In genomic region chr19:16661480-16662034, GRCh38 we compare ENCODE assay signal across 7 cellular contexts. TPM values are rescaled to one million over a fixed set of nuclear protein-coding genes. Genes with fewer than 3 reads are reported as not detected.
DNase-seq lines count a peak whose midpoint lies in the region; TF ChIP-seq lines count a peak whose summit lies in the region.

No MANE protein-coding gene starts in this region.

- DNase-seq in GM19238 (ENCODE audit: insufficient read length, low spot score) (peak; percentile 44), cerebellar cortex (ENCODE audit: low spot score) (peak; percentile 17), stomach (peak; percentile 33), NCI-H2196 treated with DMSO at 0.1 percent for 48 hours (lab: John Stamatoyannopoulos, UW; ENCODE audit: unreplicated experiment) (no peak), NCI-H2227 treated with DMSO at 0.1 percent for 48 hours (lab: John Stamatoyannopoulos, UW) (no peak)

- H3K4me2 ChIP-seq in OCI-LY3 (ENCODE audit: low read length) = peak overlapping the region; percentile 97

- WGBS in liver = 2% methylated on average over 31 of the region's 31 CpGs
- 1 to 3% (median 2%) methylated on average over 28 to 31 of the region's 31 CpGs for WGBS in stomach, 5 donors

- H3K27me3 ChIP-seq in OCI-LY3 (ENCODE audit: low read depth, low read length) = no peaks in the 10 kb centered on the region
- H3K27me3 ChIP-seq in liver (ENCODE audit: control insufficient read depth in 4 of 4, insufficient read depth in 4 of 4, low read length in 3 of 4) = no peaks in the 10 kb centered on the region
- no peaks in the 10 kb centered on the region for H3K27me3 ChIP-seq in stomach

- H3K27ac ChIP-seq in OCI-LY3 (ENCODE audit: low read length) (no peak overlapping the region), liver (ENCODE audit: low read depth in 1 of 2, low read length in 2 of 2) (peak overlapping the region; percentile 54 to 57), stomach (peak overlapping the region; percentile 85 to 96 (median 93))

- H4K20me1 ChIP-seq in OCI-LY3 (ENCODE audit: insufficient read depth, low read length) = peaks cover 25% of the 10 kb centered on the region

- peak overlapping the region; percentile 69; the same call in 1 of the 2 replicates for H2AFZ ChIP-seq in OCI-LY3 (ENCODE audit: low read depth, low read length)

- intact Hi-C loops in stomach (cut with DNase I; ENCODE audit: low total_unique reads) = no loop called here

- no peak for TF ChIP-seq CTCF in OCI-LY3 (IDR thresholded peaks at IDR 0.05; ENCODE audit: low read depth, low read length)
- no peak for TF ChIP-seq CTCF in liver (IDR thresholded peaks at IDR 0.05; ENCODE audit: low read depth, low read length, missing input control)
- TF ChIP-seq CTCF in stomach (IDR thresholded peaks at IDR 0.05) = no peak

- H3K4me3 ChIP-seq in OCI-LY3 (ENCODE audit: low read length) (peak overlapping the region; percentile 97), liver (ENCODE audit: low read depth in 1 of 3, low read length in 3 of 3) (peak overlapping the region in 2 of 3 donors; percentile 75), stomach (peak overlapping the region; percentile 74 to 89 (median 78))

- H3K9me3 ChIP-seq in OCI-LY3 (ENCODE audit: insufficient read depth, low read length) (no peaks in the 10 kb centered on the region), liver (ENCODE audit: control insufficient read depth in 4 of 4, low read length in 3 of 4) (no peaks in the 10 kb centered on the region), stomach (no peaks in the 10 kb centered on the region)

- H3K36me3 ChIP-seq in OCI-LY3 (replicated peaks; ENCODE audit: low read depth, low read length) = peaks cover 24% of the 10 kb centered on the region
- peaks cover 0 to 10% (median 3%) of the 10 kb centered on the region in 4 donors for H3K36me3 ChIP-seq in liver (ENCODE audit: control insufficient read depth in 4 of 4, insufficient read depth in 3 of 4, low read depth in 1 of 4, low read length in 3 of 4)
- H3K36me3 ChIP-seq in stomach = peaks cover 16 to 23% (median 20%) of the 10 kb centered on the region in 4 donors

- no peak for TF ChIP-seq EP300 in stomach (IDR thresholded peaks at IDR 0.05)

- no peak for TF ChIP-seq POLR2A in stomach (IDR thresholded peaks at IDR 0.05)

- H3K79me2 ChIP-seq in OCI-LY3 (ENCODE audit: low read length) = peaks cover 31% of the 10 kb centered on the region

- no peak for TF ChIP-seq RAD21 in liver (IDR thresholded peaks at IDR 0.05)

- H3K9ac ChIP-seq in OCI-LY3 (ENCODE audit: low read length) (peak overlapping the region; percentile 93), liver (ENCODE audit: low read depth in 1 of 2, low read length in 2 of 2) (peak overlapping the region in 1 of 2 donors; percentile 45)

- H3K4me1 ChIP-seq in OCI-LY3 (ENCODE audit: low read length) = peaks cover 14% of the 10 kb centered on the region
- peaks cover 0 to 34% (median 21%) of the 10 kb centered on the region in 4 donors for H3K4me1 ChIP-seq in liver (ENCODE audit: control insufficient read depth in 4 of 4, insufficient read depth in 4 of 4, low read length in 3 of 4)
- H3K4me1 ChIP-seq in stomach = peaks cover 33 to 74% (median 56%) of the 10 kb centered on the region in 4 donors

TF ChIP-seq in liver, 16 proteins besides CTCF, POLR2A, EP300 and RAD21:
- TF ChIP-seq EGR1 (IDR thresholded peaks at IDR 0.05; ENCODE audit: low read depth in 2 of 2) (no peak), RXRA (IDR thresholded peaks at IDR 0.05) (peak; percentile 66 to 82), NR2F2 (IDR thresholded peaks at IDR 0.05) (peak; percentile 66)
TF ChIP-seq in liver: peak in this region for 2.

RNA-seq across cellular contexts. Expression of gene TMEM38A, which starts 0.6 kb away (rescaled TPM):
- total RNA-seq in liver = 1 to 10 TPM; 3.1 to 3.8 TPM
- polyA plus RNA-seq in liver = 1 to 10 TPM; 4.1 to 6.2 TPM
- 10 to 100 TPM in 2 of 5 donors, 1 to 10 TPM in 2, under 1 TPM in 1; 0.58 to 69.4 (median 8.9) TPM for total RNA-seq in stomach
- polyA plus RNA-seq in stomach = 10 to 100 TPM in 1 of 3 donors, 1 to 10 TPM in 2; 5.2 to 13.6 (median 6.3) TPM

RNA-seq across cellular contexts. Expression of gene SMIM7, which starts 1.6 kb away (rescaled TPM):
- 10 to 100 TPM; 35.2 to 50.1 TPM for total RNA-seq in liver
- polyA plus RNA-seq in liver = 10 to 100 TPM; 43.6 to 81.8 TPM
- 100 to 1,000 TPM in 2 of 5 donors, 10 to 100 TPM in 3; 35.9 to 224 (median 93.4) TPM for total RNA-seq in stomach
- polyA plus RNA-seq in stomach = 100 to 1,000 TPM in 1 of 3 donors, 10 to 100 TPM in 2; 78.3 to 106 (median 83.0) TPM

RNA-seq across cellular contexts. Expression of gene MED26, which starts 33.6 kb away (rescaled TPM):
- total RNA-seq in liver = 1 to 10 TPM; 3.4 to 3.8 TPM
- polyA plus RNA-seq in liver = 1 to 10 TPM; 1.5 to 3.0 TPM
- total RNA-seq in stomach = 10 to 100 TPM in 2 of 5 donors, 1 to 10 TPM in 2, under 1 TPM in 1; 0.58 to 41.7 (median 6.2) TPM
- polyA plus RNA-seq in stomach = 1 to 10 TPM; 2.9 to 4.8 (median 3.8) TPM

RNA-seq across cellular contexts. Expression of gene NWD1, which starts 58.1 kb away (rescaled TPM):
- total RNA-seq in liver (under 1 TPM in 1 of 2 donors, not detected in 1; under 0.01 TPM), stomach (1 to 10 TPM in 2 of 5 donors, under 1 TPM in 3; 0.55 to 7.0 (median 0.87) TPM)
- polyA plus RNA-seq in liver (not detected), stomach (under 1 TPM; 0.44 to 0.76 (median 0.68) TPM)

Comparison
In these comparisons a context has a peak if more than half of its experiments do, and no peak if none do; other contexts are left out.
1. DNase-seq: peak in GM19238 (single experiment), cerebellar cortex (single experiment) and stomach (single experiment); none in NCI-H2196 treated with DMSO at 0.1 percent for 48 hours (single experiment) and NCI-H2227 treated with DMSO at 0.1 percent for 48 hours (single experiment).
2. Peak in every context shown above with its lines, with median percentiles within 50 percentile points of each other: H3K4me3 ChIP-seq.